ENCODE assay signal across 8 cellular contexts in genomic region chr10:101889256-101890210, GRCh38. TPM values are rescaled to one million over a fixed set of nuclear protein-coding genes. Genes with fewer than 3 reads are reported as not detected.
A peak's percentile ranks its signal among the peaks of the same experiment; 100 is the strongest.
DNase-seq lines count a peak whose midpoint lies in the region; ATAC-seq and TF ChIP-seq lines count a peak whose summit lies in the region.

No MANE protein-coding gene starts in this region.

- H3K79me2 ChIP-seq in OCI-LY1 (ENCODE audit: insufficient read depth, low read length): no peaks in the 10 kb centered on the region

- H3K27me3 Mint-ChIP-seq in nephron (ENCODE audit: low read depth): no peaks in the 10 kb centered on the region

- no peak overlapping the region for H3K9ac ChIP-seq in OCI-LY1 (ENCODE audit: low read length)

- peaks cover 5% of the 10 kb centered on the region for H3K4me1 Mint-ChIP-seq in nephron

- no peaks in the 10 kb centered on the region for H3F3A ChIP-seq in OCI-LY1 (ENCODE audit: insufficient read depth, low read length)

- H3K9me3 Mint-ChIP-seq in nephron: no peaks in the 10 kb centered on the region

- no peak overlapping the region for H3K27ac ChIP-seq in OCI-LY1 (ENCODE audit: low read depth, low read length, poor library complexity, severe bottlenecking)

- H3K4me3 ChIP-seq in OCI-LY1 (ENCODE audit: low read depth, low read length, poor library complexity, severe bottlenecking): no peak overlapping the region

- H3K36me3 ChIP-seq in OCI-LY1 (ENCODE audit: insufficient read depth, low read length): no peaks in the 10 kb centered on the region

- H2AFZ ChIP-seq in OCI-LY1 (ENCODE audit: low read length): no peak overlapping the region

- DNase-seq in GF-D8 (lab: John Stamatoyannopoulos, UW): peak; percentile 28
- peak; percentile 57 for DNase-seq in activated T-cell treated with anti-CD3 and anti-CD28 coated beads for 1 hour (ENCODE audit: low read depth)
- peak; percentile 63 for DNase-seq in stimulated activated naive CD4-positive, alpha-beta T cell treated with Interleukin-2 at 50 U/mL for 16 hours (lab: John Stamatoyannopoulos, UW)

- ATAC-seq in HG03432 (IDR thresholded peaks at IDR 0.05; ENCODE audit: unreplicated experiment) (peak; percentile 74), esophagus mucosa (peak; percentile 55), HG03520 (IDR thresholded peaks at IDR 0.05; ENCODE audit: unreplicated experiment) (no peak)

- TF ChIP-seq CTCF in OCI-LY1 (IDR thresholded peaks at IDR 0.05; ENCODE audit: low read length) (peak; percentile 73), nephron (IDR thresholded peaks at IDR 0.05; ENCODE audit: unreplicated experiment in 3 of 3) (peak; percentile 76 to 83 (median 80))

- H3K27me3 ChIP-seq in OCI-LY1 (ENCODE audit: insufficient read depth, low read length): no peaks in the 10 kb centered on the region

- no peaks in the 10 kb centered on the region for H3K9me2 ChIP-seq in OCI-LY1 (ENCODE audit: low read depth, low read length)

- no peaks in the 10 kb centered on the region for H3K4me1 ChIP-seq in OCI-LY1 (ENCODE audit: insufficient read depth, low read length, severe bottlenecking)

- no peak overlapping the region for H3K4me2 ChIP-seq in OCI-LY1 (ENCODE audit: low read length)

- no peaks in the 10 kb centered on the region for H4K20me1 ChIP-seq in OCI-LY1 (ENCODE audit: insufficient read depth, low read length)

- no peak overlapping the region for H3K27ac Mint-ChIP-seq in nephron

- H3K36me3 Mint-ChIP-seq in nephron (ENCODE audit: low read depth): peaks cover 14% of the 10 kb centered on the region

- H3K4me3 Mint-ChIP-seq in nephron: no peak overlapping the region

- H3K9me3 ChIP-seq in OCI-LY1 (ENCODE audit: low read length): no peaks in the 10 kb centered on the region

RNA-seq across cellular contexts. Expression of gene KCNIP2, which starts 45.9 kb away (rescaled TPM):
- 0.84 TPM for total RNA-seq in esophagus mucosa
